ENCODE assay signal across 7 cellular contexts in genomic region chr17:70144260-70144846, GRCh38. TPM values are rescaled to one million over a fixed set of nuclear protein-coding genes. Genes with fewer than 3 reads are reported as not detected.
DNase-seq lines count a peak whose midpoint lies in the region; ATAC-seq and TF ChIP-seq lines count a peak whose summit lies in the region.

No MANE protein-coding gene starts in this region.

- no peaks in the 10 kb centered on the region for H3K4me1 Mint-ChIP-seq in activated naive CD8-positive, alpha-beta T cell treated with anti-CD3 and anti-CD28 coated beads for 36 hours

- H3K4me3 ChIP-seq in coronary artery (no peak overlapping the region), ovary (no peak overlapping the region)

- no peaks in the 10 kb centered on the region for H3K9me3 Mint-ChIP-seq in activated naive CD8-positive, alpha-beta T cell treated with anti-CD3 and anti-CD28 coated beads for 36 hours

- H3K36me3 Mint-ChIP-seq in activated naive CD8-positive, alpha-beta T cell treated with anti-CD3 and anti-CD28 coated beads for 36 hours, result no peaks in the 10 kb centered on the region

- ATAC-seq in HG02571 (IDR thresholded peaks at IDR 0.05; ENCODE audit: unreplicated experiment), result no peak

- no peak overlapping the region for H3K4me3 Mint-ChIP-seq in activated naive CD8-positive, alpha-beta T cell treated with anti-CD3 and anti-CD28 coated beads for 36 hours

- no peak for TF ChIP-seq POLR2A in ovary (IDR thresholded peaks at IDR 0.05)

- peak; percentile 66 for TF ChIP-seq CTCF in coronary artery (IDR thresholded peaks at IDR 0.05)
- TF ChIP-seq CTCF in ovary (IDR thresholded peaks at IDR 0.05), result peak; percentile 65 to 83 (median 69)

- no peak for TF ChIP-seq EP300 in ovary (IDR thresholded peaks at IDR 0.05)

- intact Hi-C loops in ovary (cut with DNase I), result loop anchor here (5.0 to 10.0 kb wide), 4 partner anchors 87 to 577 kb away; no protein-coding TSS in a partner anchor

- DNase-seq in G401 (ENCODE audit: low spot score) (peak; percentile 50), LoVo (ENCODE audit: low spot score) (peak; percentile 45), coronary artery (ENCODE audit: low spot score) (no peak), ovary (no peak)
- no peak for DNase-seq in activated CD8-positive, alpha-beta memory T cell treated with anti-CD3 and anti-CD28 coated beads for 24 hours
- no peak for DNase-seq in activated naive CD8-positive, alpha-beta T cell treated with anti-CD3 and anti-CD28 coated beads for 36 hours

- WGBS in ovary, 3 donors, result 17 to 20% (median 18%) methylated on average over 6 of the region's 6 CpGs

- H3K9me3 ChIP-seq in ovary, result no peaks in the 10 kb centered on the region

- H3K27ac Mint-ChIP-seq in activated naive CD8-positive, alpha-beta T cell treated with anti-CD3 and anti-CD28 coated beads for 36 hours, result no peak overlapping the region

- no peaks in the 10 kb centered on the region for H3K36me3 ChIP-seq in ovary

- H3K4me1 ChIP-seq in ovary (ENCODE audit: insufficient read depth), result no peaks in the 10 kb centered on the region

- H3K27me3 Mint-ChIP-seq in activated naive CD8-positive, alpha-beta T cell treated with anti-CD3 and anti-CD28 coated beads for 36 hours, result peaks cover 9% of the 10 kb centered on the region

- H3K27me3 ChIP-seq in ovary, result no peaks in the 10 kb centered on the region

- H3K27ac ChIP-seq in coronary artery (no peak overlapping the region), ovary (no peak overlapping the region)

- in situ Hi-C loops in G401 (cut with HindIII; ENCODE audit: low sequenced_read_pairs), result no loop called here

RNA-seq across cellular contexts. Expression of gene KCNJ2, which starts 25.0 kb away (rescaled TPM):
- total RNA-seq in G401 (2014; rRNA removed; shearing (Covaris generic)), result 72.6 and 103 TPM in 2 replicates
- total RNA-seq in ovary, result 1 to 10 TPM; 1.3 to 3.8 (median 2.7) TPM
- polyA plus RNA-seq in ovary, result 1 to 10 TPM in 1 of 2 donors, under 1 TPM in 1; 0.97 to 1.6 TPM
- not detected for total RNA-seq in activated naive CD8-positive, alpha-beta T cell treated with anti-CD3 and anti-CD28 coated beads for 36 hours

Comparison
In these comparisons a context has a peak if more than half of its experiments do, and no peak if none do; other contexts are left out.
1. DNase-seq: peak in G401 (single experiment) and LoVo (single experiment); none in coronary artery (single experiment), ovary (0 of 5), activated CD8-positive, alpha-beta memory T cell treated with anti-CD3 and anti-CD28 coated beads for 24 hours (single experiment) and activated naive CD8-positive, alpha-beta T cell treated with anti-CD3 and anti-CD28 coated beads for 36 hours (single experiment).
2. RNA of gene KCNJ2, which starts 25.0 kb away (total RNA-seq): 72.6 to 103 TPM in G401; 1.3 to 3.8 TPM in ovary and not detected in activated naive CD8-positive, alpha-beta T cell treated with anti-CD3 and anti-CD28 coated beads for 36 hours; every median in the first group is over 10 times any median in the second.